In the genomic region with DNA sequence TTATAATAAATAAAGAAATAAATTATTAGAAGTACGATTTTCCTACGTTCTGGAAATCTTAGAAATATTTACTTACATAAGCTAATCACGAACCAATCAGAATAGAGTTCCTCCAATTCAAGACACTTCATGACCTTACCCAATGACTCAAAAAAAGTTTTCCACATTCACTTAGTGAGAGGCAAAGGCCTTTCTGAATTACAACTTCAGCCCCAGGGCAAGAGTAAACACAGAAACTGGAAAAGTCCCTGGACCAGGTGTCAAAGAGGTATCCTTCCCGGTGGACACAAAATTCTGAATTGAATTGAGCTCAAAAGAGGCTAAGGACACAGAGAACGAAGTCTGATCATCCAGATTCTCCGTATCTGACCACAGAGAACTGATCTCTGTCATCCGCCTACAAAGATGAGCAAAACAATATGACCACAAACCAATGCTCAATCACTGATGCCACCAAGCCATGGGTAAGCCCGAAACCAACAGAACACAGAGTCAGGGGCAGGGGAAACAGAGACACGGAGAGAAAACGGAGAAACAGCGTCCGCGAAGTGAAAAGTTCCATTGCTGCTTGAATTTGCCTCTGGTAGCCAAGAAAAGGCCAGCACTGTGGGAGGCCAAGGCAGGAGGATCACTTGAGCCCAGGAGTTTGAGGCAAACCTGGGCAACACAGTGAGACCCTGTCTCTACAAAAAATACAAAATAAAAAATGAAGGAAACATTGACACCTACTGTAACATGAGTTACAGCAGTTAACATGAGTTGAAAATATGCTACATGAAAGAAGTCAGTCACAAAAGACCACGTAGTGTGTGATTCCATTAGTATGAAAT, we compare ENCODE assay signal across 1 cellular context.
TF ChIP-seq lines count a peak whose summit lies in the region.

No MANE protein-coding gene starts in this region.

TF ChIP-seq in liver, 16 proteins besides CTCF, POLR2A, EP300 and RAD21 (continued from another document):
- TF ChIP-seq GABPA (IDR thresholded peaks at IDR 0.05 in 1 of 2, conservative IDR thresholded peaks at IDR 0.05 in 1 of 2) (no peak), HNF4G (IDR thresholded peaks at IDR 0.05) (no peak), FOXA2 (IDR thresholded peaks at IDR 0.05) (peak; percentile 67), NR2F2 (IDR thresholded peaks at IDR 0.05) (no peak)
- TF ChIP-seq, protein P1, sequence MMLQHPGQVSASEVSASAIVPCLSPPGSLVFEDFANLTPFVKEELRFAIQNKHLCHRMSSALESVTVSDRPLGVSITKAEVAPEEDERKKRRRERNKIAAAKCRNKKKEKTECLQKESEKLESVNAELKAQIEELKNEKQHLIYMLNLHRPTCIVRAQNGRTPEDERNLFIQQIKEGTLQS (IDR thresholded peaks at IDR 0.05), result no peak
- TF ChIP-seq, protein P2, sequence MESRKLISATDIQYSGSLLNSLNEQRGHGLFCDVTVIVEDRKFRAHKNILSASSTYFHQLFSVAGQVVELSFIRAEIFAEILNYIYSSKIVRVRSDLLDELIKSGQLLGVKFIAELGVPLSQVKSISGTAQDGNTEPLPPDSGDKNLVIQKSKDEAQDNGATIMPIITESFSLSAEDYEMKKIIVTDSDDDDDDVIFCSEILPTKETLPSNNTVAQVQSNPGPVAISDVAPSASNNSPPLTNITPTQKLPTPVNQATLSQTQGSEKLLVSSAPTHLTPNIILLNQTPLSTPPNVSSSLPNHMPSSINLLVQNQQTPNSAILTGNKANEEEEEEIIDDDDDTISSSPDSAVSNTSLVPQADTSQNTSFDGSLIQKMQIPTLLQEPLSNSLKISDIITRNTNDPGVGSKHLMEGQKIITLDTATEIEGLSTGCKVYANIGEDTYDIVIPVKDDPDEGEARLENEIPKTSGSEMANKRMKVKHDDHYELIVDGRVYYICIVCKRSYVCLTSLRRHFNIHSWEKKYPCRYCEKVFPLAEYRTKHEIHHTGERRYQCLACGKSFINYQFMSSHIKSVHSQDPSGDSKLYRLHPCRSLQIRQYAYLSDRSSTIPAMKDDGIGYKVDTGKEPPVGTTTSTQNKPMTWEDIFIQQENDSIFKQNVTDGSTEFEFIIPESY (IDR thresholded peaks at IDR 0.05), result no peak
